Comparison of ENCODE assay signal across 9 cellular contexts in the genomic region with DNA sequence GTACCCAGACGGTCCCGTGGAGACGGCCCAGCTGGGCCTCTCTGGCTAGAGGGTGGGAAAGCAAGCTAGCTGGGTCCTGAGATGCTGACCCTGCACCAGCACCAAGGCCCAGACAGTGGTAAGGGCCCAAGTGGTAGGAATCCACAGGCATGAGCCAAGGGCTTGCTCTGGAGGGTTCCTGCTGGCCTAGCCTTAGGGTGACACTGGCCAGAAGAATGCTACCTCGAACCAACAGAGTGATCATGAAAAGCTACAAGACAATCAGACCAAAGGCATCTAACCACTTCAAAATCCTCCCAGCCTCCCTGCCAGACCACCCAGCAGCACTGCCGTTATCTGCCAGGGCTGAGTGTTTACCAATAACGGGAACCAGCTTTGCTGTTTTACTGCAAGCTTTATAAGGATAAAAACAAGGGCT. TPM values are rescaled to one million over a fixed set of nuclear protein-coding genes. Genes with fewer than 3 reads are reported as not detected.
DNase-seq lines count a peak whose midpoint lies in the region; ATAC-seq lines count a peak whose summit lies in the region.
"Had no signal": no experiment of that assay in that cellular context is flagged by ENCODE, and none has a peak within 500 bp of the region (broad histone marks: within the 10 kb centered on the region; RNA-seq: fewer than 3 reads in every experiment).

No MANE protein-coding gene starts in this region.

- peak overlapping the region; percentile 84 for H3K27ac Mint-ChIP-seq in activated CD8-positive, alpha-beta T cell treated with anti-CD3 and anti-CD28 coated beads, Interleukin-2, amount 10 ng/mL, durations not matched to agents 7 days and 5 days
- H3K27ac Mint-ChIP-seq in T-cell = peak overlapping the region in 1 of 2 donors; percentile 68

- DNase-seq in HCEC 1CT = peak; percentile 87
- no peak for DNase-seq in activated CD8-positive, alpha-beta T cell treated with anti-CD3 and anti-CD28 coated beads, Interleukin-2, amount 10 ng/mL, durations not matched to agents 7 days and 5 days
- DNase-seq in glomerular visceral epithelial cell (ENCODE audit: extremely low spot score) = peak; percentile 43
- DNase-seq in NAMALWA (ENCODE audit: low spot score) = no peak
- DNase-seq in HK-2 (ENCODE audit: unreplicated experiment) = no peak
- DNase-seq in T-cell = no peak
- DNase-seq: effector CD8-positive, alpha-beta T cell; naive thymus-derived CD4-positive, alpha-beta T cell had no signal

- POLR2A ChIA-PET in activated CD8-positive, alpha-beta T cell treated with anti-CD3 and anti-CD28 coated beads, Interleukin-2, amount 10 ng/mL, durations not matched to agents 7 days and 5 days (lab: Charles Lee) = interaction anchor here (1.3 to 1.4 kb wide), 2 partner anchors 11 to 22 kb away, joined by 7 to 13 read pairs; no protein-coding TSS in a partner anchor
- POLR2A ChIA-PET in T-cell (lab: Charles Lee) = no interaction called here

- H3K27me3 Mint-ChIP-seq in activated CD8-positive, alpha-beta T cell treated with anti-CD3 and anti-CD28 coated beads, Interleukin-2, amount 10 ng/mL, durations not matched to agents 7 days and 5 days (ENCODE audit: low read depth) = no peaks in the 10 kb centered on the region
- peaks cover 0 to 2% of the 10 kb centered on the region in 2 donors for H3K27me3 Mint-ChIP-seq in T-cell

- H3K4me3 Mint-ChIP-seq in activated CD8-positive, alpha-beta T cell treated with anti-CD3 and anti-CD28 coated beads, Interleukin-2, amount 10 ng/mL, durations not matched to agents 7 days and 5 days = no peak overlapping the region
- H3K4me3 Mint-ChIP-seq in T-cell = no peak overlapping the region

- no peak for ATAC-seq in activated CD8-positive, alpha-beta T cell treated with anti-CD3 and anti-CD28 coated beads, Interleukin-2, amount 10 ng/mL, durations not matched to agents 7 days and 5 days
- no peak for ATAC-seq in T-cell (replicated peaks in 1 of 4)
- ATAC-seq: naive thymus-derived CD4-positive, alpha-beta T cell had no signal

- H3K36me3 Mint-ChIP-seq in activated CD8-positive, alpha-beta T cell treated with anti-CD3 and anti-CD28 coated beads, Interleukin-2, amount 10 ng/mL, durations not matched to agents 7 days and 5 days (ENCODE audit: low read depth) = peaks cover 82% of the 10 kb centered on the region
- peaks cover 80% of the 10 kb centered on the region for H3K36me3 Mint-ChIP-seq in T-cell

- no peaks in the 10 kb centered on the region for H3K9me3 Mint-ChIP-seq in activated CD8-positive, alpha-beta T cell treated with anti-CD3 and anti-CD28 coated beads, Interleukin-2, amount 10 ng/mL, durations not matched to agents 7 days and 5 days (ENCODE audit: insufficient read depth)
- no peaks in the 10 kb centered on the region for H3K9me3 Mint-ChIP-seq in T-cell
- H3K9me3 Mint-ChIP-seq: naive thymus-derived CD4-positive, alpha-beta T cell had no signal

- H3K27ac ChIP-seq in temporal lobe (ENCODE audit: low read depth, low read length) = peak overlapping the region; percentile 21

- CTCF ChIA-PET in activated CD8-positive, alpha-beta T cell treated with anti-CD3 and anti-CD28 coated beads, Interleukin-2, amount 10 ng/mL, durations not matched to agents 7 days and 5 days (lab: Charles Lee) = interaction anchor here (0.9 to 4.6 kb wide), 9 partner anchors 10 to 335 kb away, joined by 3 to 47 read pairs (median 3); partner anchors contain the start of gene HIC1
- CTCF ChIA-PET in T-cell (lab: Charles Lee) = no interaction called here

- peaks cover 73% of the 10 kb centered on the region for H3K4me1 Mint-ChIP-seq in activated CD8-positive, alpha-beta T cell treated with anti-CD3 and anti-CD28 coated beads, Interleukin-2, amount 10 ng/mL, durations not matched to agents 7 days and 5 days (ENCODE audit: low read depth)
- peaks cover 8 to 33% (median 31%) of the 10 kb centered on the region in 3 donors for H3K4me1 Mint-ChIP-seq in T-cell

RNA-seq across cellular contexts. Expression of gene HIC1, which starts 13.2 kb away (rescaled TPM):
- total RNA-seq in activated CD8-positive, alpha-beta T cell treated with anti-CD3 and anti-CD28 coated beads, Interleukin-2, amount 10 ng/mL, durations not matched to agents 7 days and 5 days = 10 to 100 TPM; 66.8 to 70.8 TPM
- total RNA-seq in temporal lobe (2.5 TPM), T-cell (10 to 100 TPM in 1 of 5 donors, 1 to 10 TPM in 4; 3.2 to 12.3 (median 8.4) TPM)

RNA-seq across cellular contexts. Expression of gene OVCA2, which starts 26.3 kb away (rescaled TPM):
- 10 to 100 TPM; 34.9 to 40.1 TPM for total RNA-seq in activated CD8-positive, alpha-beta T cell treated with anti-CD3 and anti-CD28 coated beads, Interleukin-2, amount 10 ng/mL, durations not matched to agents 7 days and 5 days
- total RNA-seq in temporal lobe (8.4 TPM), T-cell (10 to 100 TPM; 31.0 to 36.8 (median 31.8) TPM)

RNA-seq across cellular contexts. Expression of gene DPH1, which starts 38.2 kb away (rescaled TPM):
- total RNA-seq in activated CD8-positive, alpha-beta T cell treated with anti-CD3 and anti-CD28 coated beads, Interleukin-2, amount 10 ng/mL, durations not matched to agents 7 days and 5 days = 10 to 100 TPM; 24.6 to 24.7 TPM
- 23.1 TPM for total RNA-seq in temporal lobe
- total RNA-seq in T-cell = 100 to 1,000 TPM in 2 of 5 donors, 10 to 100 TPM in 3; 84.6 to 116 (median 94.2) TPM

RNA-seq across cellular contexts. Expression of gene RTN4RL1, which starts 43.0 kb away (rescaled TPM):
- under 1 TPM; 0.10 to 0.18 TPM for total RNA-seq in activated CD8-positive, alpha-beta T cell treated with anti-CD3 and anti-CD28 coated beads, Interleukin-2, amount 10 ng/mL, durations not matched to agents 7 days and 5 days
- total RNA-seq in temporal lobe (18.2 TPM), T-cell (1 to 10 TPM in 2 of 5 donors, under 1 TPM in 3; 0.43 to 1.1 (median 0.63) TPM)

Comparison
In these comparisons a context has a peak if more than half of its experiments do, and no peak if none do; other contexts are left out.
1. DNase-seq: peak in HCEC 1CT (single experiment) and glomerular visceral epithelial cell (single experiment); none in activated CD8-positive, alpha-beta T cell treated with anti-CD3 and anti-CD28 coated beads, Interleukin-2, amount 10 ng/mL, durations not matched to agents 7 days and 5 days (single experiment), NAMALWA (single experiment), HK-2 (single experiment) and T-cell (0 of 34).
2. RNA of gene HIC1, which starts 13.2 kb away (total RNA-seq): 66.8 to 70.8 TPM in activated CD8-positive, alpha-beta T cell treated with anti-CD3 and anti-CD28 coated beads, Interleukin-2, amount 10 ng/mL, durations not matched to agents 7 days and 5 days; 3.2 to 12.3 TPM in T-cell and 2.5 TPM in temporal lobe (single experiment); every median in the first group is over 4 times any median in the second.